ENCODE assay signal across 13 cellular contexts in the genomic region with DNA sequence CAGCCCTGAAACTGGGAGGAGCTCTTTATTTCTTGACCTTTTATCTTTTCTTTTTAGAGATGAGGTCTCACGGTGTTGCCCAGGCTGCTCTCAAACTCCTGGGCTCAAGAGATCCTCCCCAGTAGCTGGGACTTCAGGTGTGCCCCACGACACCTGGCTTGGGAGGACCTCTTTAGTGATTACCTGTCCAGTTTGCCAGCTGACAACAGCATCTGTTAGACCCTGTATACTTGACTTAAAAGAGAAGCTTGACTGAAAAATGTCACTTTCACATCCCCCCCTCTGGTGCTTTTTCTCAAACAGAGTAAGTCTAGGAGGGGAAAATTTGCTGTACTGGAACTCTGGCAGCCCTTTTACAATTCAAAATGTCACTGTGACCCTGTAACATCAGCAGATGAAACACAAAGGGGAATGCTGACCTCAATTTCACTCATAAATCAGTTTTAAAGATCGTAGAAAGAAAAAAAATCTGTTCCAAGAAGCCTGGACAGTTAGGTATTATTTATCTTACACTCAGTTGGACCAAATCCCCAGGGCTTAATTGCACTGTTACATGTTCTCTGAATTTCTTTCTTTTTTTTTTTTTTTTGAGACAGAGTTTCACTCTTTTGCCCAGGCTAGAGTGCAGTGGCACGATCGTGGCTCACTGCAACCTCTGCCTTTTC. TPM values are rescaled to one million over a fixed set of nuclear protein-coding genes. Genes with fewer than 3 reads are reported as not detected.
DNase-seq lines count a peak whose midpoint lies in the region; ATAC-seq and TF ChIP-seq lines count a peak whose summit lies in the region.
"Had no signal": no experiment of that assay in that cellular context is flagged by ENCODE, and none has a peak within 500 bp of the region (broad histone marks: within the 10 kb centered on the region; RNA-seq: fewer than 3 reads in every experiment).

No MANE protein-coding gene starts in this region.

- H3K4me1 Mint-ChIP-seq in activated CD4-positive, alpha-beta T cell treated with anti-CD3 and anti-CD28 coated beads, Interleukin-2, amount 10 ng/mL, durations not matched to agents 7 days and 5 days = peaks cover 36% of the 10 kb centered on the region
- peaks cover 35% of the 10 kb centered on the region for H3K4me1 Mint-ChIP-seq in HFFc6 (ENCODE audit: low read depth)
- peaks cover 43% of the 10 kb centered on the region for H3K4me1 Mint-ChIP-seq in dendritic cell treated with granulocyte-macrophage colony-stimulating factor and Interleukin-4, amounts not matched to agents 40 ng/mL and 50 ng/mL, for 4 days (ENCODE audit: low read depth)
- H3K4me1 Mint-ChIP-seq in stimulated activated naive CD8-positive, alpha-beta T cell treated with anti-CD3 and anti-CD28 coated beads, Interleukin-15, amount 100 ng/mL, for 72 hours = peaks cover 49% of the 10 kb centered on the region

- ATAC-seq in stimulated activated naive CD8-positive, alpha-beta T cell treated with anti-CD3 and anti-CD28 coated beads, Interleukin-15, amount 100 ng/mL, for 72 hours = no peak
- no peak for ATAC-seq in GM19324 (IDR thresholded peaks at IDR 0.05; ENCODE audit: low FRiP score, unreplicated experiment)
- ATAC-seq: activated CD8-positive, alpha-beta memory T cell treated with anti-CD3 and anti-CD28 coated beads, Interleukin-2, amount 10 ng/mL, durations not matched to agents 7 days and 5 days; heart left ventricle had no signal

- no peak for DNase-seq in activated CD4-positive, alpha-beta T cell treated with anti-CD3 and anti-CD28 coated beads, Interleukin-2, amount 10 ng/mL, durations not matched to agents 7 days and 5 days
- no peak for DNase-seq in activated CD4-positive, alpha-beta T cell treated with anti-CD3 and anti-CD28 coated beads, Interleukin-2, amount 50 U/mL, for 48 hours
- DNase-seq in HFFc6 (no peak), HuH-7 (ENCODE audit: low spot score) (no peak), GDM1 (lab: John Stamatoyannopoulos, UW) (no peak)
- DNase-seq in stimulated activated naive CD8-positive, alpha-beta T cell treated with anti-CD3 and anti-CD28 coated beads, Interleukin-15, amount 100 ng/mL, for 72 hours = no peak
- DNase-seq: activated CD8-positive, alpha-beta memory T cell treated with anti-CD3 and anti-CD28 coated beads, Interleukin-2, amount 10 ng/mL, durations not matched to agents 7 days and 5 days; erythroblast; heart left ventricle; MG63; stimulated activated CD4-positive, alpha-beta T cell treated with anti-CD3 and anti-CD28 coated beads, Interleukin-4, amount 100 ng/mL, for 24 hours had no signal

- POLR2A ChIA-PET in activated CD4-positive, alpha-beta T cell treated with anti-CD3 and anti-CD28 coated beads, Interleukin-2, amount 10 ng/mL, durations not matched to agents 7 days and 5 days (lab: Charles Lee) = interaction anchor here (0.8 to 2.4 kb wide), 2 partner anchors 14 to 98 kb away, joined by 4 to 8 read pairs; no protein-coding TSS in a partner anchor

- intact Hi-C loops in dendritic cell treated with granulocyte-macrophage colony-stimulating factor and Interleukin-4, amounts not matched to agents 40 ng/mL and 50 ng/mL, for 4 days (cut with micrococcal nuclease) = loop anchor here (2.0 to 5.0 kb wide), 3 partner anchors 69 to 214 kb away; a partner anchor contains a TSS

- no peak overlapping the region for H3K4me3 Mint-ChIP-seq in activated CD4-positive, alpha-beta T cell treated with anti-CD3 and anti-CD28 coated beads, Interleukin-2, amount 10 ng/mL, durations not matched to agents 7 days and 5 days
- no peak overlapping the region for H3K4me3 Mint-ChIP-seq in HFFc6
- no peak overlapping the region for H3K4me3 Mint-ChIP-seq in dendritic cell treated with granulocyte-macrophage colony-stimulating factor and Interleukin-4, amounts not matched to agents 40 ng/mL and 50 ng/mL, for 4 days
- peak overlapping the region; percentile 12 to 44 for H3K4me3 Mint-ChIP-seq in stimulated activated naive CD8-positive, alpha-beta T cell treated with anti-CD3 and anti-CD28 coated beads, Interleukin-15, amount 100 ng/mL, for 72 hours

- TF ChIP-seq CTCF in HFFc6 (IDR thresholded peaks at IDR 0.05) = no peak

- CTCF ChIA-PET in activated CD4-positive, alpha-beta T cell treated with anti-CD3 and anti-CD28 coated beads, Interleukin-2, amount 10 ng/mL, durations not matched to agents 7 days and 5 days (lab: Charles Lee) = interaction anchor here (0.6 to 16.8 kb wide), 15 partner anchors 10 to 271 kb away, joined by 3 to 225 read pairs (median 4); a partner anchor contains a TSS

- no peaks in the 10 kb centered on the region for H3K27me3 Mint-ChIP-seq in activated CD4-positive, alpha-beta T cell treated with anti-CD3 and anti-CD28 coated beads, Interleukin-2, amount 10 ng/mL, durations not matched to agents 7 days and 5 days
- H3K27me3 Mint-ChIP-seq in HFFc6 (ENCODE audit: insufficient read depth) = peaks cover 7% of the 10 kb centered on the region; the same call in 1 of the 2 replicates
- H3K27me3 Mint-ChIP-seq in dendritic cell treated with granulocyte-macrophage colony-stimulating factor and Interleukin-4, amounts not matched to agents 40 ng/mL and 50 ng/mL, for 4 days = no peaks in the 10 kb centered on the region
- no peaks in the 10 kb centered on the region for H3K27me3 Mint-ChIP-seq in stimulated activated naive CD8-positive, alpha-beta T cell treated with anti-CD3 and anti-CD28 coated beads, Interleukin-15, amount 100 ng/mL, for 72 hours
- H3K27me3 Mint-ChIP-seq: activated CD8-positive, alpha-beta memory T cell treated with anti-CD3 and anti-CD28 coated beads, Interleukin-2, amount 10 ng/mL, durations not matched to agents 7 days and 5 days had no signal

- peaks cover 13% of the 10 kb centered on the region for H3K36me3 Mint-ChIP-seq in activated CD4-positive, alpha-beta T cell treated with anti-CD3 and anti-CD28 coated beads, Interleukin-2, amount 10 ng/mL, durations not matched to agents 7 days and 5 days (ENCODE audit: low read depth)
- no peaks in the 10 kb centered on the region for H3K36me3 Mint-ChIP-seq in HFFc6 (ENCODE audit: low read depth)
- peaks cover 6% of the 10 kb centered on the region for H3K36me3 Mint-ChIP-seq in dendritic cell treated with granulocyte-macrophage colony-stimulating factor and Interleukin-4, amounts not matched to agents 40 ng/mL and 50 ng/mL, for 4 days (ENCODE audit: low read depth)

- peak overlapping the region; percentile 41 for H3K27ac Mint-ChIP-seq in activated CD4-positive, alpha-beta T cell treated with anti-CD3 and anti-CD28 coated beads, Interleukin-2, amount 10 ng/mL, durations not matched to agents 7 days and 5 days
- peak overlapping the region; percentile 99 for H3K27ac Mint-ChIP-seq in HFFc6
- H3K27ac Mint-ChIP-seq in dendritic cell treated with granulocyte-macrophage colony-stimulating factor and Interleukin-4, amounts not matched to agents 40 ng/mL and 50 ng/mL, for 4 days = peak overlapping the region; percentile 100
- peak overlapping the region in 1 of 2 donors; percentile 33 for H3K27ac Mint-ChIP-seq in stimulated activated naive CD8-positive, alpha-beta T cell treated with anti-CD3 and anti-CD28 coated beads, Interleukin-15, amount 100 ng/mL, for 72 hours

- no peaks in the 10 kb centered on the region for H3K9me3 Mint-ChIP-seq in activated CD4-positive, alpha-beta T cell treated with anti-CD3 and anti-CD28 coated beads, Interleukin-2, amount 10 ng/mL, durations not matched to agents 7 days and 5 days
- no peaks in the 10 kb centered on the region for H3K9me3 Mint-ChIP-seq in HFFc6
- no peaks in the 10 kb centered on the region for H3K9me3 Mint-ChIP-seq in dendritic cell treated with granulocyte-macrophage colony-stimulating factor and Interleukin-4, amounts not matched to agents 40 ng/mL and 50 ng/mL, for 4 days
- H3K9me3 Mint-ChIP-seq in stimulated activated naive CD8-positive, alpha-beta T cell treated with anti-CD3 and anti-CD28 coated beads, Interleukin-15, amount 100 ng/mL, for 72 hours = no peaks in the 10 kb centered on the region

RNA-seq across cellular contexts. Expression of a gene that starts 1.8 kb away (rescaled TPM):
- 10 to 100 TPM; 50.1 to 57.5 TPM for total RNA-seq in activated CD4-positive, alpha-beta T cell treated with anti-CD3 and anti-CD28 coated beads, Interleukin-2, amount 10 ng/mL, durations not matched to agents 7 days and 5 days
- 10 to 100 TPM in 2 of 6 experiments, 1 to 10 TPM in 4; 6.8 to 12.8 (median 7.9) TPM for total RNA-seq in HFFc6 (2021; fragmentation: NEBNext Ultra II Directional; extraction: Animal tissue kit (Norgen Biotek cat#: 25700))

Comparison
In these comparisons a context has a peak if more than half of its experiments do, and no peak if none do; other contexts are left out.
1. H3K4me3 Mint-ChIP-seq: peak in stimulated activated naive CD8-positive, alpha-beta T cell treated with anti-CD3 and anti-CD28 coated beads, Interleukin-15, amount 100 ng/mL, for 72 hours (2 of 2); none in activated CD4-positive, alpha-beta T cell treated with anti-CD3 and anti-CD28 coated beads, Interleukin-2, amount 10 ng/mL, durations not matched to agents 7 days and 5 days (single experiment), HFFc6 (single experiment) and dendritic cell treated with granulocyte-macrophage colony-stimulating factor and Interleukin-4, amounts not matched to agents 40 ng/mL and 50 ng/mL, for 4 days (single experiment).